Comparison of ENCODE assay signal across 2 cellular contexts in the genomic region with DNA sequence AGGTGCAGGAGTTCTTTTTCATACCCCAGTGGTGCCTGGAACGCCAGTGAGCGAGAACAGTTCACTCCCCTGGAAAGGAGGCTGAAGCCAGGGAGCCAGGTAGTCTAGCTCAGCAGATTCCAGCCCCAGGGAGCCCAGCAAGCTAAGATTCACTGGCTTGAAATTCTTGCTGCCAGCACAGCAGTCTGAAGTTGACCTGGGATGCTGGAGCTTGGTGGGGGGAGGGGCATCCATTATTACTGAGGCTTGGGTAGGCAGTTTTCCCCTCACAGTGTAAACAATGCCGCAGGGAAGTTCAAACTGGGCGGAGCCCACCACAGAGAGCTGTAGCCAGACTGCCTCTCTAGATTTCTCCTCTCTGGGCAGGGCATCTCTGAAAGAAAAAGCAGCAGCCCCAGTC. TPM values are rescaled to one million over a fixed set of nuclear protein-coding genes. Genes with fewer than 3 reads are reported as not detected.
"Had no signal": no experiment of that assay in that cellular context is flagged by ENCODE, and none has a peak within 500 bp of the region (broad histone marks: within the 10 kb centered on the region; RNA-seq: fewer than 3 reads in every experiment).

No MANE protein-coding gene starts in this region.

RNA-seq across cellular contexts. Expression of a gene that starts 56.0 kb away (rescaled TPM):
- total RNA-seq: endothelial cell of umbilical vein had no signal
- polyA plus RNA-seq: endothelial cell of umbilical vein; naive thymus-derived CD4-positive, alpha-beta T cell had no signal
